In genomic region chr18:10442551-10442971, GRCh38 we compare ENCODE assay signal across 17 cellular contexts. TPM values are rescaled to one million over a fixed set of nuclear protein-coding genes. Genes with fewer than 3 reads are reported as not detected.
DNase-seq lines count a peak whose midpoint lies in the region; ATAC-seq, FAIRE-seq and TF ChIP-seq lines count a peak whose summit lies in the region.
"Had no signal": no experiment of that assay in that cellular context is flagged by ENCODE, and none has a peak within 500 bp of the region (broad histone marks: within the 10 kb centered on the region; RNA-seq: fewer than 3 reads in every experiment).

No MANE protein-coding gene starts in this region.

- H3F3A ChIP-seq in neural progenitor cell (ENCODE audit: low read depth), result no peaks in the 10 kb centered on the region

- no peak overlapping the region for H3K4me3 ChIP-seq in BJ (ENCODE audit: low read depth, low read length)
- no peak overlapping the region for H3K4me3 ChIP-seq in neural progenitor cell
- H3K4me3 ChIP-seq in gastrocnemius medialis, result no peak overlapping the region
- H3K4me3 ChIP-seq: GM23248 had no signal

- H3K27ac ChIP-seq in neural progenitor cell, result no peak overlapping the region
- no peak overlapping the region for H3K27ac ChIP-seq in gastrocnemius medialis
- H3K27ac ChIP-seq: GM23248, parathyroid adenoma had no signal

- no peak overlapping the region for H3K4me2 ChIP-seq in neural progenitor cell

- no peaks in the 10 kb centered on the region for H3K79me2 ChIP-seq in neural progenitor cell (ENCODE audit: low read depth)
- H3K79me2 ChIP-seq: parathyroid adenoma had no signal

- in situ Hi-C loops in gastrocnemius medialis (cut with MboI; ENCODE audit: low sequenced_read_pairs in 4 of 4), result no loop called here

- CTCF ChIA-PET in BJ (lab: Yijun Ruan, JAX), result interaction anchor here (0.8 to 2.1 kb wide), 3 partner anchors 78 to 468 kb away, joined by 3 to 5 read pairs (median 3); no protein-coding TSS in a partner anchor
- CTCF ChIA-PET in WTC11 (lab: Charles Lee), result no interaction called here

- H3K36me3 ChIP-seq in BJ (ENCODE audit: control insufficient read depth, insufficient read depth, low read length) (no peaks in the 10 kb centered on the region), neural progenitor cell (no peaks in the 10 kb centered on the region), gastrocnemius medialis (no peaks in the 10 kb centered on the region)

- H3K27ac Mint-ChIP-seq in WTC11 (no peak overlapping the region), neural progenitor cell (no peak overlapping the region)
- H3K27ac Mint-ChIP-seq: B cell; stimulated activated memory B cell treated with anti-CD40 and anti-IgM and Interleukin-4, amounts not matched to agents 10 μg/mL and 1 μg/mL and 100 μg/mL, for 72 hours had no signal

- peak; percentile 21; the same call in 1 of the 2 replicates for TF ChIP-seq CTCF in BJ (IDR thresholded peaks at IDR 0.05; ENCODE audit: insufficient read depth, low read depth, low read length)
- no peak for TF ChIP-seq CTCF in WTC11 (IDR thresholded peaks at IDR 0.05)
- TF ChIP-seq CTCF in neural progenitor cell (IDR thresholded peaks at IDR 0.05), result no peak
- TF ChIP-seq CTCF in gastrocnemius medialis (IDR thresholded peaks at IDR 0.05 in 4 of 5, conservative IDR thresholded peaks at IDR 0.05 in 1 of 5), result no peak

- H3K27me3 ChIP-seq in BJ (ENCODE audit: control insufficient read depth, insufficient read depth, low read length) (peaks cover 3% of the 10 kb centered on the region), neural progenitor cell (no peaks in the 10 kb centered on the region), gastrocnemius medialis (no peaks in the 10 kb centered on the region)

- peak; percentile 62 for FAIRE-seq in frontal cortex (lab: Jason Lieb, UNC)

- POLR2A ChIA-PET in BJ (lab: Charles Lee), result no interaction called here
- POLR2A ChIA-PET in WTC11 (lab: Charles Lee), result no interaction called here

- H3K4me1 ChIP-seq in neural progenitor cell (peaks cover 14% of the 10 kb centered on the region), gastrocnemius medialis (no peaks in the 10 kb centered on the region)
- H3K4me1 ChIP-seq: parathyroid adenoma had no signal

- H3K36me3 Mint-ChIP-seq in WTC11 (no peaks in the 10 kb centered on the region), neural progenitor cell (no peaks in the 10 kb centered on the region)
- H3K36me3 Mint-ChIP-seq: stimulated activated memory B cell treated with anti-CD40 and anti-IgM and Interleukin-4, amounts not matched to agents 10 μg/mL and 1 μg/mL and 100 μg/mL, for 72 hours had no signal

- intact Hi-C loops in gastrocnemius medialis (cut with DNase I; ENCODE audit: low total_unique reads), result no loop called here

- no peak overlapping the region for H2AFZ ChIP-seq in neural progenitor cell (replicated peaks)
- H2AFZ ChIP-seq: GM23248, parathyroid adenoma had no signal

- no peak overlapping the region for H3K9ac ChIP-seq in neural progenitor cell
- H3K9ac ChIP-seq: GM23248, parathyroid adenoma had no signal

- H3K27me3 Mint-ChIP-seq in WTC11 (ENCODE audit: low read depth) (no peaks in the 10 kb centered on the region; the same call in none of the 2 replicates), neural progenitor cell (ENCODE audit: insufficient read depth, low read depth) (peaks cover 3% of the 10 kb centered on the region)

- DNase-seq in BJ (ENCODE audit: low read depth) (no peak), WTC11 (ENCODE audit: low spot score) (no peak), frontal cortex (ENCODE audit: low spot score in 2 of 2) (no peak), neural progenitor cell (ENCODE audit: low spot score) (peak; percentile 16), gastrocnemius medialis (no peak), NCI-H2081 (lab: John Stamatoyannopoulos, UW) (no peak), NCI-H1092 treated with DMSO at 0.1 percent for 48 hours (lab: John Stamatoyannopoulos, UW) (no peak)
- DNase-seq: activated T-cell treated with anti-CD3 and anti-CD28 coated beads for 4 hours; DND-41; GM23248; stimulated activated CD4-positive, alpha-beta T cell treated with anti-CD3 and anti-CD28 coated beads, Interleukin-4, amount 100 ng/mL, for 24 hours had no signal

- no peaks in the 10 kb centered on the region for H4K20me1 ChIP-seq in neural progenitor cell (ENCODE audit: low read depth)

- TF ChIP-seq POLR2A in gastrocnemius medialis (IDR thresholded peaks at IDR 0.05), result no peak

- H3K9me3 ChIP-seq in neural progenitor cell (ENCODE audit: low read depth) (no peaks in the 10 kb centered on the region), gastrocnemius medialis (no peaks in the 10 kb centered on the region)

- no peak for ATAC-seq in WTC11
- ATAC-seq in gastrocnemius medialis, result no peak
- ATAC-seq in GM21825 (IDR thresholded peaks at IDR 0.05; ENCODE audit: unreplicated experiment), result no peak
- ATAC-seq: activated CD4-positive, CD25-positive, alpha-beta regulatory T cell treated with anti-CD3 and anti-CD28 coated beads, Interleukin-2, amount 50 U/mL, for 24 hours; stimulated activated memory B cell treated with anti-CD40 and anti-IgM and Interleukin-4, amounts not matched to agents 10 μg/mL and 1 μg/mL and 100 μg/mL, for 72 hours had no signal

- H3K4me1 Mint-ChIP-seq in WTC11, result peaks cover 7% of the 10 kb centered on the region
- H3K4me1 Mint-ChIP-seq in neural progenitor cell, result peaks cover 23% of the 10 kb centered on the region
- H3K4me1 Mint-ChIP-seq: stimulated activated memory B cell treated with anti-CD40 and anti-IgM and Interleukin-4, amounts not matched to agents 10 μg/mL and 1 μg/mL and 100 μg/mL, for 72 hours had no signal

- H3K4me3 Mint-ChIP-seq in WTC11, result no peak overlapping the region
- H3K4me3 Mint-ChIP-seq in neural progenitor cell, result no peak overlapping the region
- H3K4me3 Mint-ChIP-seq: B cell; stimulated activated memory B cell treated with anti-CD40 and anti-IgM and Interleukin-4, amounts not matched to agents 10 μg/mL and 1 μg/mL and 100 μg/mL, for 72 hours had no signal

- no peaks in the 10 kb centered on the region for H3K9me3 Mint-ChIP-seq in WTC11
- peaks cover 6% of the 10 kb centered on the region for H3K9me3 Mint-ChIP-seq in neural progenitor cell
- H3K9me3 Mint-ChIP-seq: stimulated activated memory B cell treated with anti-CD40 and anti-IgM and Interleukin-4, amounts not matched to agents 10 μg/mL and 1 μg/mL and 100 μg/mL, for 72 hours had no signal

TF ChIP-seq in WTC11, 78 proteins besides CTCF, POLR2A, EP300 and RAD21:
- TF ChIP-seq ATF6 (CRISPR knock-in tag; IDR thresholded peaks at IDR 0.05) (no peak), USF1 (CRISPR knock-in tag; IDR thresholded peaks at IDR 0.05) (no peak), MXD4 (CRISPR knock-in tag; IDR thresholded peaks at IDR 0.05; ENCODE audit: borderline replicate concordance) (no peak), ZNF121 (CRISPR knock-in tag; IDR thresholded peaks at IDR 0.05) (0 out of 2 replicates have a peak, but pooled peaks have one; percentile 38), PRRX2 (CRISPR knock-in tag; IDR thresholded peaks at IDR 0.05) (no peak), ZBTB21 (CRISPR knock-in tag; IDR thresholded peaks at IDR 0.05; ENCODE audit: borderline replicate concordance) (no peak), KAT7 (CRISPR knock-in tag; IDR thresholded peaks at IDR 0.05; ENCODE audit: borderline replicate concordance) (no peak), GABPB1 (CRISPR knock-in tag; IDR thresholded peaks at IDR 0.05) (no peak)
- TF ChIP-seq, protein P1, sequence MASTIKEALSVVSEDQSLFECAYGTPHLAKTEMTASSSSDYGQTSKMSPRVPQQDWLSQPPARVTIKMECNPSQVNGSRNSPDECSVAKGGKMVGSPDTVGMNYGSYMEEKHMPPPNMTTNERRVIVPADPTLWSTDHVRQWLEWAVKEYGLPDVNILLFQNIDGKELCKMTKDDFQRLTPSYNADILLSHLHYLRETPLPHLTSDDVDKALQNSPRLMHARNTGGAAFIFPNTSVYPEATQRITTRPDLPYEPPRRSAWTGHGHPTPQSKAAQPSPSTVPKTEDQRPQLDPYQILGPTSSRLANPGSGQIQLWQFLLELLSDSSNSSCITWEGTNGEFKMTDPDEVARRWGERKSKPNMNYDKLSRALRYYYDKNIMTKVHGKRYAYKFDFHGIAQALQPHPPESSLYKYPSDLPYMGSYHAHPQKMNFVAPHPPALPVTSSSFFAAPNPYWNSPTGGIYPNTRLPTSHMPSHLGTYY (CRISPR knock-in tag; IDR thresholded peaks at IDR 0.05), result no peak
TF ChIP-seq in WTC11: peak in this region for 1.

RNA-seq across cellular contexts. Expression of gene APCDD1, which starts 11.9 kb away (rescaled TPM):
- 15.3 and 32.4 TPM in 2 replicates for polyA plus RNA-seq in BJ (2011; rRNA removed)
- 5.5 TPM in 2 replicates for polyA minus RNA-seq in BJ (2011; rRNA and poly(A)+ RNA removed)
- total RNA-seq in WTC11 (2021) (5.3 to 7.1 TPM (median 5.5 TPM) in 3 replicates), frontal cortex (10.6 TPM), neural progenitor cell (ENCODE audit: low replicate concordance) (1.9 and 4.7 TPM in 2 replicates), gastrocnemius medialis (10 to 100 TPM in 2 of 4 donors, 1 to 10 TPM in 2; 4.6 to 13.0 (median 7.5) TPM)
- total RNA-seq: GM23248, lung microvascular endothelial cell had no signal
